In the genomic region with DNA sequence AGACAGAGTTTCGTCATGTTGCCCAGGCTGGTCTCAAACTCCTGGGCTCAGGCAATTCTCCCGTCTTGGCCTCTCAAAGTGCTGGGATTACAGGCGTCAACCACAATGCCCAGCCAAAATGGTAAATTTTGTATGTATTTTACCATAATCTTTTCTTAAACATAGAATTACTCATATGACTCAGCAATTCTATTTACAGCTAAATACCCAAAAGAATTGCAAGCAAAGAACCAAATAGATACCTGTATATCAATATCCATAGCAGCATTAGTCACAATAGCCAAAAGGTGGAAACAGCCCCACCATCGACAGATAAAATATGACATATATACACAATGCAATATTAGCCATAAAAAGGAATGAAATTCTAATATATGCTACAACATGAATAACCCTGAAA, we compare ENCODE assay signal across 2 cellular contexts.
A peak's percentile ranks its signal among the peaks of the same experiment; 100 is the strongest.
TF ChIP-seq lines count a peak whose summit lies in the region.

No MANE protein-coding gene starts in this region.

TF ChIP-seq in A549, 52 proteins besides CTCF, POLR2A, EP300 and RAD21:
- TF ChIP-seq RFX5 (IDR thresholded peaks at IDR 0.05) (no peak), RCOR1 (IDR thresholded peaks at IDR 0.05; ENCODE audit: low read depth, low read length) (no peak), EHMT2 (IDR thresholded peaks at IDR 0.05; ENCODE audit: low read depth) (no peak), MAFK (IDR thresholded peaks at IDR 0.05; ENCODE audit: partially characterized antibody) (peak; percentile 52)
- TF ChIP-seq, protein P1, sequence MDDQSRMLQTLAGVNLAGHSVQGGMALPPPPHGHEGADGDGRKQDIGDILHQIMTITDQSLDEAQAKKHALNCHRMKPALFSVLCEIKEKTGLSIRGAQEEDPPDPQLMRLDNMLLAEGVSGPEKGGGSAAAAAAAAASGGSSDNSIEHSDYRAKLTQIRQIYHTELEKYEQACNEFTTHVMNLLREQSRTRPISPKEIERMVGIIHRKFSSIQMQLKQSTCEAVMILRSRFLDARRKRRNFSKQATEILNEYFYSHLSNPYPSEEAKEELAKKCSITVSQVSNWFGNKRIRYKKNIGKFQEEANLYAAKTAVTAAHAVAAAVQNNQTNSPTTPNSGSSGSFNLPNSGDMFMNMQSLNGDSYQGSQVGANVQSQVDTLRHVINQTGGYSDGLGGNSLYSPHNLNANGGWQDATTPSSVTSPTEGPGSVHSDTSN (IDR thresholded peaks at IDR 0.05) = no peak
- TF ChIP-seq, protein P2, sequence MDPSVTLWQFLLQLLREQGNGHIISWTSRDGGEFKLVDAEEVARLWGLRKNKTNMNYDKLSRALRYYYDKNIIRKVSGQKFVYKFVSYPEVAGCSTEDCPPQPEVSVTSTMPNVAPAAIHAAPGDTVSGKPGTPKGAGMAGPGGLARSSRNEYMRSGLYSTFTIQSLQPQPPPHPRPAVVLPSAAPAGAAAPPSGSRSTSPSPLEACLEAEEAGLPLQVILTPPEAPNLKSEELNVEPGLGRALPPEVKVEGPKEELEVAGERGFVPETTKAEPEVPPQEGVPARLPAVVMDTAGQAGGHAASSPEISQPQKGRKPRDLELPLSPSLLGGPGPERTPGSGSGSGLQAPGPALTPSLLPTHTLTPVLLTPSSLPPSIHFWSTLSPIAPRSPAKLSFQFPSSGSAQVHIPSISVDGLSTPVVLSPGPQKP (IDR thresholded peaks at IDR 0.05; ENCODE audit: low read depth, low read length) = no peak

TF ChIP-seq in GM12878, 131 proteins besides CTCF, POLR2A, EP300 and RAD21:
- TF ChIP-seq JUNB (IDR thresholded peaks at IDR 0.05) = peak; percentile 34; the same call in 1 of the 2 replicates
- TF ChIP-seq, protein P3, sequence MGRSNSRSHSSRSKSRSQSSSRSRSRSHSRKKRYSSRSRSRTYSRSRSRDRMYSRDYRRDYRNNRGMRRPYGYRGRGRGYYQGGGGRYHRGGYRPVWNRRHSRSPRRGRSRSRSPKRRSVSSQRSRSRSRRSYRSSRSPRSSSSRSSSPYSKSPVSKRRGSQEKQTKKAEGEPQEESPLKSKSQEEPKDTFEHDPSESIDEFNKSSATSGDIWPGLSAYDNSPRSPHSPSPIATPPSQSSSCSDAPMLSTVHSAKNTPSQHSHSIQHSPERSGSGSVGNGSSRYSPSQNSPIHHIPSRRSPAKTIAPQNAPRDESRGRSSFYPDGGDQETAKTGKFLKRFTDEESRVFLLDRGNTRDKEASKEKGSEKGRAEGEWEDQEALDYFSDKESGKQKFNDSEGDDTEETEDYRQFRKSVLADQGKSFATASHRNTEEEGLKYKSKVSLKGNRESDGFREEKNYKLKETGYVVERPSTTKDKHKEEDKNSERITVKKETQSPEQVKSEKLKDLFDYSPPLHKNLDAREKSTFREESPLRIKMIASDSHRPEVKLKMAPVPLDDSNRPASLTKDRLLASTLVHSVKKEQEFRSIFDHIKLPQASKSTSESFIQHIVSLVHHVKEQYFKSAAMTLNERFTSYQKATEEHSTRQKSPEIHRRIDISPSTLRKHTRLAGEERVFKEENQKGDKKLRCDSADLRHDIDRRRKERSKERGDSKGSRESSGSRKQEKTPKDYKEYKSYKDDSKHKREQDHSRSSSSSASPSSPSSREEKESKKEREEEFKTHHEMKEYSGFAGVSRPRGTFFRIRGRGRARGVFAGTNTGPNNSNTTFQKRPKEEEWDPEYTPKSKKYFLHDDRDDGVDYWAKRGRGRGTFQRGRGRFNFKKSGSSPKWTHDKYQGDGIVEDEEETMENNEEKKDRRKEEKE (IDR thresholded peaks at IDR 0.05) = no peak
- no peak for TF ChIP-seq SUZ12 (IDR thresholded peaks at IDR 0.05; ENCODE audit: unreplicated experiment)
- TF ChIP-seq POLR2AphosphoS2 (IDR thresholded peaks at IDR 0.05; ENCODE audit: low read depth, low read length) = no peak
- TF ChIP-seq LARP7 (IDR thresholded peaks at IDR 0.05) = no peak
- TF ChIP-seq KLF5 (IDR thresholded peaks at IDR 0.05; ENCODE audit: partially characterized antibody) = no peak
- TF ChIP-seq GATAD2B (conservative IDR thresholded peaks at IDR 0.05; ENCODE audit: low read depth) = no peak
- no peak for TF ChIP-seq E2F4 (IDR thresholded peaks at IDR 0.05; ENCODE audit: low read depth, low read length)
- TF ChIP-seq NR2C1 (IDR thresholded peaks at IDR 0.05) = no peak
- no peak for TF ChIP-seq STAT3 (IDR thresholded peaks at IDR 0.05; ENCODE audit: low read depth, low read length)
- TF ChIP-seq TCF7 (IDR thresholded peaks at IDR 0.05; ENCODE audit: borderline replicate concordance) = no peak
- TF ChIP-seq RUNX3 (IDR thresholded peaks at IDR 0.05; ENCODE audit: low read length) = peak; percentile 36; the same call in 1 of the 2 replicates
- peak; percentile 21; the same call in 1 of the 2 replicates for TF ChIP-seq NFIC (IDR thresholded peaks at IDR 0.05; ENCODE audit: low read depth, low read length)
- TF ChIP-seq SMAD1 (IDR thresholded peaks at IDR 0.05; ENCODE audit: low read depth, partially characterized antibody) = no peak
- TF ChIP-seq MLLT1 (IDR thresholded peaks at IDR 0.05) = no peak
- no peak for TF ChIP-seq SIN3A (IDR thresholded peaks at IDR 0.05; ENCODE audit: low read depth, low read length)
- 0 out of 2 replicates have a peak, but pooled peaks have one; percentile 55 for TF ChIP-seq MEF2A (IDR thresholded peaks at IDR 0.05; ENCODE audit: insufficient read depth, low read depth, low read length)
- no peak for TF ChIP-seq ASH2L (IDR thresholded peaks at IDR 0.05; ENCODE audit: borderline replicate concordance, low read depth)
- TF ChIP-seq HDAC6 (IDR thresholded peaks at IDR 0.05; ENCODE audit: unreplicated experiment) = no peak
